Comparison of ENCODE assay signal across 28 cellular contexts in genomic region chr22:44956835-44957234, GRCh38. TPM values are rescaled to one million over a fixed set of nuclear protein-coding genes. Genes with fewer than 3 reads are reported as not detected.
"Had no signal": no experiment of that assay in that cellular context is flagged by ENCODE, and none has a peak within 500 bp of the region (broad histone marks: within the 10 kb centered on the region; RNA-seq: fewer than 3 reads in every experiment).

No MANE protein-coding gene starts in this region.

- H3K27ac ChIP-seq: colonic mucosa, dorsolateral prefrontal cortex, neutrophil, ovary, psoas muscle, right atrium auricular region, upper lobe of right lung had no signal

- H3K36me3 Mint-ChIP-seq: activated naive CD8-positive, alpha-beta T cell treated with anti-CD3 and anti-CD28 coated beads, Interleukin-2, amount 10 ng/mL, durations not matched to agents 7 days and 5 days; naive thymus-derived CD4-positive, alpha-beta T cell had no signal

- H3K4me1 Mint-ChIP-seq: activated naive CD8-positive, alpha-beta T cell treated with anti-CD3 and anti-CD28 coated beads, Interleukin-2, amount 10 ng/mL, durations not matched to agents 7 days and 5 days; naive thymus-derived CD4-positive, alpha-beta T cell had no signal

- H3K4me1 ChIP-seq: colonic mucosa, psoas muscle, right atrium auricular region, upper lobe of right lung had no signal

- ATAC-seq: left lobe of liver; naive thymus-derived CD4-positive, alpha-beta T cell; psoas muscle; stimulated activated naive CD8-positive, alpha-beta T cell treated with anti-CD3 and anti-CD28 coated beads, Interleukin-15, Interleukin-2, amounts not matched to agents 100 U/mL and 50 U/mL, for 24 hours; upper lobe of right lung had no signal

- H3K9me3 Mint-ChIP-seq: activated naive CD4-positive, alpha-beta T cell treated with anti-CD3 and anti-CD28 coated beads for 36 hours; activated naive CD8-positive, alpha-beta T cell treated with anti-CD3 and anti-CD28 coated beads, Interleukin-2, amount 10 ng/mL, durations not matched to agents 7 days and 5 days had no signal

- H3K9me3 ChIP-seq: colonic mucosa, neutrophil, ovary, psoas muscle, right atrium auricular region, upper lobe of right lung had no signal

- H3K36me3 ChIP-seq: colonic mucosa, neutrophil, ovary, right atrium auricular region, upper lobe of right lung had no signal

- H3K27me3 ChIP-seq: colonic mucosa, dorsolateral prefrontal cortex, ovary, right atrium auricular region had no signal

- H3K4me3 Mint-ChIP-seq: activated naive CD4-positive, alpha-beta T cell treated with anti-CD3 and anti-CD28 coated beads for 36 hours; activated naive CD8-positive, alpha-beta T cell treated with anti-CD3 and anti-CD28 coated beads, Interleukin-2, amount 10 ng/mL, durations not matched to agents 7 days and 5 days; naive thymus-derived CD4-positive, alpha-beta T cell had no signal

- DNase-seq: activated CD4-positive, alpha-beta T cell treated with anti-CD3 and anti-CD28 coated beads for 4 hours; activated CD4-positive, alpha-beta T cell treated with anti-CD3 and anti-CD28 coated beads, Interleukin-2, amount 50 U/mL, for 48 hours; activated CD4-positive, CD25-positive, alpha-beta regulatory T cell; activated CD8-positive, alpha-beta memory T cell treated with anti-CD3 and anti-CD28 coated beads, Interleukin-2, amount 50 U/mL, for 48 hours; activated effector memory CD4-positive, alpha-beta T cell treated with Interleukin-2 at 50 U/mL for 16 hours; activated naive CD4-positive, alpha-beta T cell treated with anti-CD3 and anti-CD28 coated beads for 36 hours; activated naive CD8-positive, alpha-beta T cell treated with anti-CD3 and anti-CD28 coated beads, Interleukin-2, amount 10 ng/mL, durations not matched to agents 7 days and 5 days; activated T-cell treated with anti-CD3 and anti-CD28 coated beads, Interleukin-2, amount 50 U/mL, for 48 hours; amniotic stem cell; colonic mucosa; dorsolateral prefrontal cortex; hippocampal formation; naive thymus-derived CD4-positive, alpha-beta T cell; ovary; psoas muscle; stimulated activated CD4-positive, alpha-beta T cell treated with anti-CD3 and anti-CD28 coated beads, Interleukin-4, amount 100 ng/mL, for 24 hours; stimulated activated naive CD8-positive, alpha-beta T cell treated with anti-CD3 and anti-CD28 coated beads, Interleukin-15, Interleukin-2, amounts not matched to agents 100 U/mL and 50 U/mL, for 24 hours; T-helper 9 cell; upper lobe of right lung had no signal

- H3K27ac Mint-ChIP-seq: activated naive CD4-positive, alpha-beta T cell treated with anti-CD3 and anti-CD28 coated beads for 36 hours; activated naive CD8-positive, alpha-beta T cell treated with anti-CD3 and anti-CD28 coated beads, Interleukin-2, amount 10 ng/mL, durations not matched to agents 7 days and 5 days; naive thymus-derived CD4-positive, alpha-beta T cell had no signal

- H3K4me3 ChIP-seq: colonic mucosa, dorsolateral prefrontal cortex, lung, ovary, psoas muscle, right atrium auricular region, upper lobe of right lung had no signal

RNA-seq across cellular contexts. Expression of gene PHF21B, which starts 53.0 kb away (rescaled TPM):
- total RNA-seq: activated naive CD4-positive, alpha-beta T cell treated with anti-CD3 and anti-CD28 coated beads for 36 hours; activated naive CD8-positive, alpha-beta T cell treated with anti-CD3 and anti-CD28 coated beads, Interleukin-2, amount 10 ng/mL, durations not matched to agents 7 days and 5 days; bronchial epithelial cell; colonic mucosa; fibroblast of villous mesenchyme; glomerular endothelial cell; left lobe of liver; mesenteric fat pad; naive thymus-derived CD4-positive, alpha-beta T cell had no signal
- polyA plus RNA-seq: keratinocyte; naive thymus-derived CD4-positive, alpha-beta T cell had no signal
